ENCODE assay signal across 2 cellular contexts in genomic region chr5:96279796-96280542, GRCh38.
A peak's percentile ranks its signal among the peaks of the same experiment; 100 is the strongest.
TF ChIP-seq lines count a peak whose summit lies in the region.

No MANE protein-coding gene starts in this region.

TF ChIP-seq in HepG2, 621 proteins besides CTCF, POLR2A, EP300 and RAD21 (continued from another document and continues in another):
- TF ChIP-seq HOMEZ (CRISPR knock-in tag; IDR thresholded peaks at IDR 0.05; ENCODE audit: low read depth) (peak; percentile 71; the same call in 1 of the 2 replicates), MAFK (conservative IDR thresholded peaks at IDR 0.05 in 1 of 2, IDR thresholded peaks at IDR 0.05 in 1 of 2; ENCODE audit: low read length in 2 of 2) (no peak), ETV5 (CRISPR knock-in tag; IDR thresholded peaks at IDR 0.05; ENCODE audit: borderline replicate concordance) (peak; percentile 25; the same call in 1 of the 2 replicates), SOX6 (IDR thresholded peaks at IDR 0.05) (no peak), SOX6 (CRISPR knock-in tag; IDR thresholded peaks at IDR 0.05) (0 out of 2 replicates have a peak, but pooled peaks have one; percentile 48), SOX13 (IDR thresholded peaks at IDR 0.05) (no peak; the same call in 1 of the 2 replicates), SOX13 (CRISPR knock-in tag; conservative IDR thresholded peaks at IDR 0.05 in 1 of 2, IDR thresholded peaks at IDR 0.05 in 1 of 2) (peak in 1 of 2 experiments; percentile 72; a peak in 1 of 4 replicates), RARA (CRISPR knock-in tag; IDR thresholded peaks at IDR 0.05) (0 out of 2 replicates have a peak, but pooled peaks have one; percentile 21), FOXA3 (CRISPR knock-in tag; IDR thresholded peaks at IDR 0.05) (peak; percentile 4; the same call in 1 of the 2 replicates)
- TF ChIP-seq, protein P1, sequence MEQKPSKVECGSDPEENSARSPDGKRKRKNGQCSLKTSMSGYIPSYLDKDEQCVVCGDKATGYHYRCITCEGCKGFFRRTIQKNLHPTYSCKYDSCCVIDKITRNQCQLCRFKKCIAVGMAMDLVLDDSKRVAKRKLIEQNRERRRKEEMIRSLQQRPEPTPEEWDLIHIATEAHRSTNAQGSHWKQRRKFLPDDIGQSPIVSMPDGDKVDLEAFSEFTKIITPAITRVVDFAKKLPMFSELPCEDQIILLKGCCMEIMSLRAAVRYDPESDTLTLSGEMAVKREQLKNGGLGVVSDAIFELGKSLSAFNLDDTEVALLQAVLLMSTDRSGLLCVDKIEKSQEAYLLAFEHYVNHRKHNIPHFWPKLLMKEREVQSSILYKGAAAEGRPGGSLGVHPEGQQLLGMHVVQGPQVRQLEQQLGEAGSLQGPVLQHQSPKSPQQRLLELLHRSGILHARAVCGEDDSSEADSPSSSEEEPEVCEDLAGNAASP (CRISPR knock-in tag; IDR thresholded peaks at IDR 0.05; ENCODE audit: borderline replicate concordance): peak; percentile 39; the same call in 1 of the 2 replicates
- TF ChIP-seq, protein P2, sequence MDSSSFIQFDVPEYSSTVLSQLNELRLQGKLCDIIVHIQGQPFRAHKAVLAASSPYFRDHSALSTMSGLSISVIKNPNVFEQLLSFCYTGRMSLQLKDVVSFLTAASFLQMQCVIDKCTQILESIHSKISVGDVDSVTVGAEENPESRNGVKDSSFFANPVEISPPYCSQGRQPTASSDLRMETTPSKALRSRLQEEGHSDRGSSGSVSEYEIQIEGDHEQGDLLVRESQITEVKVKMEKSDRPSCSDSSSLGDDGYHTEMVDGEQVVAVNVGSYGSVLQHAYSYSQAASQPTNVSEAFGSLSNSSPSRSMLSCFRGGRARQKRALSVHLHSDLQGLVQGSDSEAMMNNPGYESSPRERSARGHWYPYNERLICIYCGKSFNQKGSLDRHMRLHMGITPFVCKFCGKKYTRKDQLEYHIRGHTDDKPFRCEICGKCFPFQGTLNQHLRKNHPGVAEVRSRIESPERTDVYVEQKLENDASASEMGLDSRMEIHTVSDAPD (CRISPR knock-in tag; IDR thresholded peaks at IDR 0.05): no peak
- TF ChIP-seq, protein P3, sequence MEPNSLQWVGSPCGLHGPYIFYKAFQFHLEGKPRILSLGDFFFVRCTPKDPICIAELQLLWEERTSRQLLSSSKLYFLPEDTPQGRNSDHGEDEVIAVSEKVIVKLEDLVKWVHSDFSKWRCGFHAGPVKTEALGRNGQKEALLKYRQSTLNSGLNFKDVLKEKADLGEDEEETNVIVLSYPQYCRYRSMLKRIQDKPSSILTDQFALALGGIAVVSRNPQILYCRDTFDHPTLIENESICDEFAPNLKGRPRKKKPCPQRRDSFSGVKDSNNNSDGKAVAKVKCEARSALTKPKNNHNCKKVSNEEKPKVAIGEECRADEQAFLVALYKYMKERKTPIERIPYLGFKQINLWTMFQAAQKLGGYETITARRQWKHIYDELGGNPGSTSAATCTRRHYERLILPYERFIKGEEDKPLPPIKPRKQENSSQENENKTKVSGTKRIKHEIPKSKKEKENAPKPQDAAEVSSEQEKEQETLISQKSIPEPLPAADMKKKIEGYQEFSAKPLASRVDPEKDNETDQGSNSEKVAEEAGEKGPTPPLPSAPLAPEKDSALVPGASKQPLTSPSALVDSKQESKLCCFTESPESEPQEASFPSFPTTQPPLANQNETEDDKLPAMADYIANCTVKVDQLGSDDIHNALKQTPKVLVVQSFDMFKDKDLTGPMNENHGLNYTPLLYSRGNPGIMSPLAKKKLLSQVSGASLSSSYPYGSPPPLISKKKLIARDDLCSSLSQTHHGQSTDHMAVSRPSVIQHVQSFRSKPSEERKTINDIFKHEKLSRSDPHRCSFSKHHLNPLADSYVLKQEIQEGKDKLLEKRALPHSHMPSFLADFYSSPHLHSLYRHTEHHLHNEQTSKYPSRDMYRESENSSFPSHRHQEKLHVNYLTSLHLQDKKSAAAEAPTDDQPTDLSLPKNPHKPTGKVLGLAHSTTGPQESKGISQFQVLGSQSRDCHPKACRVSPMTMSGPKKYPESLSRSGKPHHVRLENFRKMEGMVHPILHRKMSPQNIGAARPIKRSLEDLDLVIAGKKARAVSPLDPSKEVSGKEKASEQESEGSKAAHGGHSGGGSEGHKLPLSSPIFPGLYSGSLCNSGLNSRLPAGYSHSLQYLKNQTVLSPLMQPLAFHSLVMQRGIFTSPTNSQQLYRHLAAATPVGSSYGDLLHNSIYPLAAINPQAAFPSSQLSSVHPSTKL (CRISPR knock-in tag; IDR thresholded peaks at IDR 0.05): peak; percentile 55; the same call in 1 of the 2 replicates
- TF ChIP-seq, protein P4, sequence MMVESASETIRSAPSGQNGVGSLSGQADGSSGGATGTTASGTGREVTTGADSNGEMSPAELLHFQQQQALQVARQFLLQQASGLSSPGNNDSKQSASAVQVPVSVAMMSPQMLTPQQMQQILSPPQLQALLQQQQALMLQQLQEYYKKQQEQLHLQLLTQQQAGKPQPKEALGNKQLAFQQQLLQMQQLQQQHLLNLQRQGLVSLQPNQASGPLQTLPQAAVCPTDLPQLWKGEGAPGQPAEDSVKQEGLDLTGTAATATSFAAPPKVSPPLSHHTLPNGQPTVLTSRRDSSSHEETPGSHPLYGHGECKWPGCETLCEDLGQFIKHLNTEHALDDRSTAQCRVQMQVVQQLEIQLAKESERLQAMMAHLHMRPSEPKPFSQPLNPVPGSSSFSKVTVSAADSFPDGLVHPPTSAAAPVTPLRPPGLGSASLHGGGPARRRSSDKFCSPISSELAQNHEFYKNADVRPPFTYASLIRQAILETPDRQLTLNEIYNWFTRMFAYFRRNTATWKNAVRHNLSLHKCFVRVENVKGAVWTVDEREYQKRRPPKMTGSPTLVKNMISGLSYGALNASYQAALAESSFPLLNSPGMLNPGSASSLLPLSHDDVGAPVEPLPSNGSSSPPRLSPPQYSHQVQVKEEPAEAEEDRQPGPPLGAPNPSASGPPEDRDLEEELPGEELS (CRISPR knock-in tag; IDR thresholded peaks at IDR 0.05): 0 out of 2 replicates have a peak, but pooled peaks have one; percentile 28

TF ChIP-seq in HCT116, 20 proteins besides CTCF, POLR2A, EP300 and RAD21 (continued from another document):
- TF ChIP-seq, protein P5, sequence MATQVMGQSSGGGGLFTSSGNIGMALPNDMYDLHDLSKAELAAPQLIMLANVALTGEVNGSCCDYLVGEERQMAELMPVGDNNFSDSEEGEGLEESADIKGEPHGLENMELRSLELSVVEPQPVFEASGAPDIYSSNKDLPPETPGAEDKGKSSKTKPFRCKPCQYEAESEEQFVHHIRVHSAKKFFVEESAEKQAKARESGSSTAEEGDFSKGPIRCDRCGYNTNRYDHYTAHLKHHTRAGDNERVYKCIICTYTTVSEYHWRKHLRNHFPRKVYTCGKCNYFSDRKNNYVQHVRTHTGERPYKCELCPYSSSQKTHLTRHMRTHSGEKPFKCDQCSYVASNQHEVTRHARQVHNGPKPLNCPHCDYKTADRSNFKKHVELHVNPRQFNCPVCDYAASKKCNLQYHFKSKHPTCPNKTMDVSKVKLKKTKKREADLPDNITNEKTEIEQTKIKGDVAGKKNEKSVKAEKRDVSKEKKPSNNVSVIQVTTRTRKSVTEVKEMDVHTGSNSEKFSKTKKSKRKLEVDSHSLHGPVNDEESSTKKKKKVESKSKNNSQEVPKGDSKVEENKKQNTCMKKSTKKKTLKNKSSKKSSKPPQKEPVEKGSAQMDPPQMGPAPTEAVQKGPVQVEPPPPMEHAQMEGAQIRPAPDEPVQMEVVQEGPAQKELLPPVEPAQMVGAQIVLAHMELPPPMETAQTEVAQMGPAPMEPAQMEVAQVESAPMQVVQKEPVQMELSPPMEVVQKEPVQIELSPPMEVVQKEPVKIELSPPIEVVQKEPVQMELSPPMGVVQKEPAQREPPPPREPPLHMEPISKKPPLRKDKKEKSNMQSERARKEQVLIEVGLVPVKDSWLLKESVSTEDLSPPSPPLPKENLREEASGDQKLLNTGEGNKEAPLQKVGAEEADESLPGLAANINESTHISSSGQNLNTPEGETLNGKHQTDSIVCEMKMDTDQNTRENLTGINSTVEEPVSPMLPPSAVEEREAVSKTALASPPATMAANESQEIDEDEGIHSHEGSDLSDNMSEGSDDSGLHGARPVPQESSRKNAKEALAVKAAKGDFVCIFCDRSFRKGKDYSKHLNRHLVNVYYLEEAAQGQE (IDR thresholded peaks at IDR 0.05; ENCODE audit: low read depth): no peak
- TF ChIP-seq EZH2phosphoT487 (IDR thresholded peaks at IDR 0.05; ENCODE audit: borderline replicate concordance): no peak
- no peak for TF ChIP-seq MAX (IDR thresholded peaks at IDR 0.05)
- TF ChIP-seq TCF7L2 (IDR thresholded peaks at IDR 0.05; ENCODE audit: borderline replicate concordance, extremely low read depth, insufficient read depth, insufficient read length): no peak
- TF ChIP-seq JUND (IDR thresholded peaks at IDR 0.05): 0 out of 2 replicates have a peak, but pooled peaks have one; percentile 21
